ENCODE assay signal across 20 cellular contexts in genomic region chr2:72984172-72984671, GRCh38.
DNase-seq lines count a peak whose midpoint lies in the region; ATAC-seq and TF ChIP-seq lines count a peak whose summit lies in the region.
"Had no signal": no experiment of that assay in that cellular context is flagged by ENCODE, and none has a peak within 500 bp of the region (broad histone marks: within the 10 kb centered on the region; RNA-seq: fewer than 3 reads in every experiment).

No MANE protein-coding gene starts in this region.

- peak overlapping the region; percentile 80 for H3K27ac Mint-ChIP-seq in progenitor cell of endocrine pancreas
- H3K27ac Mint-ChIP-seq: activated B cell treated with CpG ODN at 0.5 μM for 24 hours; activated CD8-positive, alpha-beta T cell treated with anti-CD3 and anti-CD28 coated beads for 36 hours; activated naive CD8-positive, alpha-beta T cell treated with anti-CD3 and anti-CD28 coated beads, Interleukin-2, amount 10 ng/mL, durations not matched to agents 7 days and 5 days; CD4-positive, alpha-beta T cell had no signal

- H3K27me3 ChIP-seq in RWPE2 (ENCODE audit: insufficient read depth, poor library complexity, severe bottlenecking) = no peaks in the 10 kb centered on the region
- H3K27me3 ChIP-seq: uterus had no signal

- H3K4me1 ChIP-seq in RWPE2 (ENCODE audit: insufficient read depth, poor library complexity, severe bottlenecking) = no peaks in the 10 kb centered on the region
- H3K4me1 ChIP-seq: uterus had no signal

- DNase-seq in RWPE2 (ENCODE audit: low spot score) (peak; percentile 8), fibroblast of mammary gland (ENCODE audit: low read depth) (peak; percentile 29), left colon (no peak), progenitor cell of endocrine pancreas (ENCODE audit: low spot score, unreplicated experiment) (no peak), NCI-H1105 (lab: John Stamatoyannopoulos, UW) (no peak), ecto neural progenitor cell (ENCODE audit: low spot score) (no peak)
- DNase-seq in activated T-cell treated with anti-CD3 and anti-CD28 coated beads, Interleukin-2, amount 50 U/mL, for 48 hours = no peak
- DNase-seq: activated B cell treated with CpG ODN at 0.5 μM for 24 hours; activated CD8-positive, alpha-beta T cell treated with anti-CD3 and anti-CD28 coated beads for 36 hours; activated naive CD8-positive, alpha-beta T cell treated with anti-CD3 and anti-CD28 coated beads, Interleukin-2, amount 10 ng/mL, durations not matched to agents 7 days and 5 days; CD4-positive, alpha-beta T cell; H7; head of caudate nucleus; midbrain; NCI-H1930; NCI-H510A; uterus had no signal

- TF ChIP-seq CTCF in RWPE2 (IDR thresholded peaks at IDR 0.05; ENCODE audit: poor library complexity, severe bottlenecking) (no peak), fibroblast of mammary gland (conservative IDR thresholded peaks at IDR 0.05; ENCODE audit: control insufficient read depth, insufficient read depth, low read depth, low read length) (no peak), progenitor cell of endocrine pancreas (IDR thresholded peaks at IDR 0.05; ENCODE audit: unreplicated experiment) (no peak)

- peak overlapping the region; percentile 41 for H3K4me3 Mint-ChIP-seq in progenitor cell of endocrine pancreas (ENCODE audit: low read depth)
- H3K4me3 Mint-ChIP-seq: activated B cell treated with CpG ODN at 0.5 μM for 24 hours; activated CD8-positive, alpha-beta T cell treated with anti-CD3 and anti-CD28 coated beads for 36 hours; activated naive CD8-positive, alpha-beta T cell treated with anti-CD3 and anti-CD28 coated beads, Interleukin-2, amount 10 ng/mL, durations not matched to agents 7 days and 5 days; CD4-positive, alpha-beta T cell had no signal

- intact Hi-C loops in left colon (cut with DNase I, micrococcal nuclease) = no loop called here

- H3K27ac ChIP-seq in RWPE2 (ENCODE audit: poor library complexity, severe bottlenecking) = no peak overlapping the region
- H3K27ac ChIP-seq: HL-60, uterus had no signal

- peaks cover 72% of the 10 kb centered on the region for H3K4me1 Mint-ChIP-seq in progenitor cell of endocrine pancreas (ENCODE audit: low read depth)

- ATAC-seq in RWPE2 (ENCODE audit: low read depth) = no peak
- peak; percentile 18 for ATAC-seq in left colon
- ATAC-seq in HG03039 (IDR thresholded peaks at IDR 0.05; ENCODE audit: unreplicated experiment) = no peak
- ATAC-seq: activated CD8-positive, alpha-beta T cell treated with anti-CD3 and anti-CD28 coated beads for 36 hours; esophagus mucosa had no signal

- no peaks in the 10 kb centered on the region for H3K9me3 Mint-ChIP-seq in progenitor cell of endocrine pancreas (ENCODE audit: low read depth)
- H3K9me3 Mint-ChIP-seq: activated B cell treated with CpG ODN at 0.5 μM for 24 hours; activated CD8-positive, alpha-beta T cell treated with anti-CD3 and anti-CD28 coated beads for 36 hours; activated naive CD8-positive, alpha-beta T cell treated with anti-CD3 and anti-CD28 coated beads, Interleukin-2, amount 10 ng/mL, durations not matched to agents 7 days and 5 days; CD4-positive, alpha-beta T cell had no signal

- H3K36me3 Mint-ChIP-seq in progenitor cell of endocrine pancreas (ENCODE audit: insufficient read depth) = peaks cover 2% of the 10 kb centered on the region
- H3K36me3 Mint-ChIP-seq: activated naive CD8-positive, alpha-beta T cell treated with anti-CD3 and anti-CD28 coated beads, Interleukin-2, amount 10 ng/mL, durations not matched to agents 7 days and 5 days had no signal

- no peaks in the 10 kb centered on the region for H3K27me3 Mint-ChIP-seq in progenitor cell of endocrine pancreas
- H3K27me3 Mint-ChIP-seq: activated B cell treated with CpG ODN at 0.5 μM for 24 hours; activated CD8-positive, alpha-beta T cell treated with anti-CD3 and anti-CD28 coated beads for 36 hours; activated naive CD8-positive, alpha-beta T cell treated with anti-CD3 and anti-CD28 coated beads, Interleukin-2, amount 10 ng/mL, durations not matched to agents 7 days and 5 days; CD4-positive, alpha-beta T cell had no signal

- no peaks in the 10 kb centered on the region for H3K9me3 ChIP-seq in RWPE2 (ENCODE audit: severe bottlenecking)
- H3K9me3 ChIP-seq: uterus had no signal

- H3K4me3 ChIP-seq in RWPE2 (ENCODE audit: severe bottlenecking) (no peak overlapping the region), fibroblast of mammary gland (ENCODE audit: control insufficient read depth, low read depth, low read length) (no peak overlapping the region)
- H3K4me3 ChIP-seq: uterus had no signal

- no peaks in the 10 kb centered on the region for H3K36me3 ChIP-seq in RWPE2 (ENCODE audit: low read depth)
- H3K36me3 ChIP-seq: uterus had no signal

Comparison
In these comparisons a context has a peak if more than half of its experiments do, and no peak if none do; other contexts are left out.
1. DNase-seq: peak in RWPE2 (single experiment) and fibroblast of mammary gland (single experiment); none in left colon (0 of 2), progenitor cell of endocrine pancreas (single experiment), activated T-cell treated with anti-CD3 and anti-CD28 coated beads, Interleukin-2, amount 50 U/mL, for 48 hours (0 of 2), NCI-H1105 (single experiment) and ecto neural progenitor cell (single experiment).